ENCODE assay signal across 1 cellular context in genomic region chr17:59427996-59428395, GRCh38.
TF ChIP-seq lines count a peak whose summit lies in the region.

No MANE protein-coding gene starts in this region.

TF ChIP-seq in GM12878, 131 proteins besides CTCF, POLR2A, EP300 and RAD21 (continued from another document):
- TF ChIP-seq E4F1 (IDR thresholded peaks at IDR 0.05; ENCODE audit: borderline replicate concordance, partially characterized antibody), result no peak
- no peak for TF ChIP-seq USF2 (IDR thresholded peaks at IDR 0.05; ENCODE audit: borderline replicate concordance, low read depth, low read length)
- no peak for TF ChIP-seq BMI1 (IDR thresholded peaks at IDR 0.05; ENCODE audit: borderline replicate concordance)
- TF ChIP-seq RFX5 (IDR thresholded peaks at IDR 0.05; ENCODE audit: low read depth, low read length), result no peak
- TF ChIP-seq E2F8 (IDR thresholded peaks at IDR 0.05; ENCODE audit: low read depth, partially characterized antibody), result no peak
- no peak for TF ChIP-seq NR2C1 (IDR thresholded peaks at IDR 0.05)
- TF ChIP-seq TCF3 (IDR thresholded peaks at IDR 0.05; ENCODE audit: borderline replicate concordance, insufficient read depth, low read depth, low read length), result no peak
- TF ChIP-seq ZSCAN29 (IDR thresholded peaks at IDR 0.05), result no peak
